29 cellular contexts compared by ENCODE assay signal in genomic region chr14:53390008-53390407, GRCh38.
"Had no signal": no experiment of that assay in that cellular context is flagged by ENCODE, and none has a peak within 500 bp of the region (broad histone marks: within the 10 kb centered on the region; RNA-seq: fewer than 3 reads in every experiment).

No MANE protein-coding gene starts in this region.

- DNase-seq: cortex of kidney; effector memory CD8-positive, alpha-beta T cell; foreskin melanocyte; hypothalamus; immature natural killer cell; islet precursor cell; left ventricle myocardium superior; lower lobe of right lung; naive thymus-derived CD4-positive, alpha-beta T cell; stimulated activated CD4-positive, alpha-beta T cell treated with anti-CD3 and anti-CD28 coated beads, Interleukin-12 subunit alpha, Interleukin-12 subunit beta, amount 100 ng/mL, for 4 hours; stimulated activated CD4-positive, alpha-beta T cell treated with anti-CD3 and anti-CD28 coated beads, Interleukin-1b, Interleukin-23, amount 100 ng/mL, for 48 hours; stimulated activated CD4-positive, alpha-beta T cell treated with anti-CD3 and anti-CD28 coated beads, Interleukin-4, amount 100 ng/mL, for 1 hour; stimulated activated CD8-positive, alpha-beta memory T cell treated with anti-CD3 and anti-CD28 coated beads, Interleukin-4, amount 100 ng/mL, for 48 hours; stimulated activated naive CD4-positive, alpha-beta T cell; stimulated activated naive CD8-positive, alpha-beta T cell treated with anti-CD3 and anti-CD28 coated beads, Interleukin-15, amount 100 ng/mL, for 72 hours; transverse colon; upper lobe of right lung; uterus had no signal

- ATAC-seq: effector memory CD8-positive, alpha-beta T cell; left ventricle myocardium superior; lower lobe of right lung; naive thymus-derived CD4-positive, alpha-beta T cell; sciatic nerve; stimulated activated naive CD8-positive, alpha-beta T cell treated with anti-CD3 and anti-CD28 coated beads, Interleukin-15, amount 100 ng/mL, for 72 hours; upper lobe of right lung had no signal

- H3K36me3 ChIP-seq: esophagus muscularis mucosa, lower lobe of right lung, neural progenitor cell, prostate gland, right atrium auricular region, suprapubic skin, transverse colon, upper lobe of right lung, uterus had no signal

- H3K4me1 Mint-ChIP-seq: immature natural killer cell; memory B cell; mesothelial cell of epicardium; naive thymus-derived CD4-positive, alpha-beta T cell; neural progenitor cell; stimulated activated naive CD8-positive, alpha-beta T cell treated with anti-CD3 and anti-CD28 coated beads, Interleukin-15, amount 100 ng/mL, for 72 hours had no signal

- H3K4me3 Mint-ChIP-seq: effector memory CD8-positive, alpha-beta T cell; immature natural killer cell; memory B cell; mesothelial cell of epicardium; naive thymus-derived CD4-positive, alpha-beta T cell; nephron; neural progenitor cell; stimulated activated naive CD8-positive, alpha-beta T cell treated with anti-CD3 and anti-CD28 coated beads, Interleukin-15, amount 100 ng/mL, for 72 hours had no signal

- H3K27ac ChIP-seq: esophagus muscularis mucosa, lower lobe of right lung, neural progenitor cell, prostate gland, right atrium auricular region, suprapubic skin, transverse colon, upper lobe of right lung, uterus had no signal

- H3K4me1 ChIP-seq: esophagus muscularis mucosa, lower lobe of right lung, neural progenitor cell, prostate gland, right atrium auricular region, transverse colon, upper lobe of right lung, uterus had no signal

- H3K27me3 ChIP-seq: esophagus muscularis mucosa, neural progenitor cell, right atrium auricular region, suprapubic skin, transverse colon, upper lobe of right lung, uterus had no signal

- FAIRE-seq: endometrium had no signal

- H3K4me3 ChIP-seq: esophagus muscularis mucosa, lower lobe of right lung, neural progenitor cell, prostate gland, right atrium auricular region, smooth muscle cell, suprapubic skin, transverse colon, upper lobe of right lung, uterus had no signal

- H3K27ac Mint-ChIP-seq: effector memory CD8-positive, alpha-beta T cell; immature natural killer cell; memory B cell; mesothelial cell of epicardium; naive thymus-derived CD4-positive, alpha-beta T cell; nephron; neural progenitor cell; stimulated activated naive CD8-positive, alpha-beta T cell treated with anti-CD3 and anti-CD28 coated beads, Interleukin-15, amount 100 ng/mL, for 72 hours had no signal

- H3K27me3 Mint-ChIP-seq: naive thymus-derived CD4-positive, alpha-beta T cell; stimulated activated naive CD8-positive, alpha-beta T cell treated with anti-CD3 and anti-CD28 coated beads, Interleukin-15, amount 100 ng/mL, for 72 hours had no signal
